Comparison of ENCODE assay signal across 9 cellular contexts in the genomic region with DNA sequence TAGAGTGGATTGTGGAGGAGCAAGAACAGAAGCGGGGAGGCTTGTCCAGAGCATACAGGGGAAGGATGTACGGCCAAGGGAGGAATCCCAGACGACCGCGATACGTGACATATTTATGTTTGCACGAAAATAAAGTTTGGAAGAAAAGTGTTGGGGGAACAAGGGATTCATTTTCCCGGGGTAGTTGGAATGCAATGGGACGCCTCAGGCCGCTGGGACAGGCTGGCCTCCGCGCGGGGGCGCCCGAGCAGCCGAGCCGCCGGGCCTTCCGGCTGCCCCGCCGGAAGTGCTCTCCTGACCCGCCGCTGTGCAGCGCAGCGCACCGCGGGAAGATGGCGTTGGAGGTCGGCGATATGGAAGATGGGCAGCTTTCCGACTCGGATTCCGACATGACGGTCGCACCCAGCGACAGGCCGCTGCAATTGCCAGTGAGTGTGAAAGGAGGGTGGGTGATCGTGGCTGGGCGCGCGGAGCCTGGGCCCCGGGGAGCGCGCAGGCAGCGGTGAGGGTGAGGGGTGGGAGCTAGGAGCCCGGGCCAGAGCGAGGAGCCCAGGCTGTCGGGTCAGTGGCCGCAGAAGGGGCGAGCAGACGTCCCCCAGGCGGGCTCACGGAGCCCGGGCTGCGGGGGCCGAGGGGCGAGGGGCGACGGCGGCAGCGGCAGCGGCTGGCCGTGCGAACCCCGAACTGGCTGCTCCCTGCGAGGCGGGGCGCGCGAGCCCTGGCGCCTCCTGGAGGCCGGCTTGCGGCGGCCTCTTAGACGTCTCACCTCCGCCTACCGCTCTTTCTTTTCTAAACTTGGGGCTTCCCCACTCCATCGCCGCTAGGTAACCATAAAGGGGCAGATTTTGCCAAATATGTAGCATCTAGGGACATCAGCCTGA. TPM values are rescaled to one million over a fixed set of nuclear protein-coding genes. Genes with fewer than 3 reads are reported as not detected.
DNase-seq lines count a peak whose midpoint lies in the region; ATAC-seq, FAIRE-seq and TF ChIP-seq lines count a peak whose summit lies in the region.
"Had no signal": no experiment of that assay in that cellular context is flagged by ENCODE, and none has a peak within 500 bp of the region (broad histone marks: within the 10 kb centered on the region; RNA-seq: fewer than 3 reads in every experiment).

A gene with protein sequence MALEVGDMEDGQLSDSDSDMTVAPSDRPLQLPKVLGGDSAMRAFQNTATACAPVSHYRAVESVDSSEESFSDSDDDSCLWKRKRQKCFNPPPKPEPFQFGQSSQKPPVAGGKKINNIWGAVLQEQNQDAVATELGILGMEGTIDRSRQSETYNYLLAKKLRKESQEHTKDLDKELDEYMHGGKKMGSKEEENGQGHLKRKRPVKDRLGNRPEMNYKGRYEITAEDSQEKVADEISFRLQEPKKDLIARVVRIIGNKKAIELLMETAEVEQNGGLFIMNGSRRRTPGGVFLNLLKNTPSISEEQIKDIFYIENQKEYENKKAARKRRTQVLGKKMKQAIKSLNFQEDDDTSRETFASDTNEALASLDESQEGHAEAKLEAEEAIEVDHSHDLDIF (plus strand): TSS at position 317 of the 881 bp plus-strand sequence. CDS start 16 bp downstream, at position 333.

- H3K4me3 ChIP-seq in brain microvascular endothelial cell (ENCODE audit: low read depth, low read length) = peak within 1 kb of the TSS; percentile 96
- H3K4me3 ChIP-seq in iPS-20b (ENCODE audit: low read length) = peak within 1 kb of the TSS; percentile 98
- peak within 1 kb of the TSS; percentile 83 to 97 for H3K4me3 ChIP-seq in small intestine (ENCODE audit: low read depth in 1 of 2, low read length in 2 of 2)

- no peak for FAIRE-seq in small intestine (lab: Jason Lieb, UNC)
- FAIRE-seq: G401.6 had no signal

- H3K9ac ChIP-seq in iPS-20b (ENCODE audit: low read depth, low read length) = peak within 1 kb of the TSS; percentile 96

- in situ Hi-C loops in brain microvascular endothelial cell (cut with HindIII; ENCODE audit: low pct_ligation_motif_present, low sequenced_read_pairs) = no loop called here

- H3K4me1 ChIP-seq in iPS-20b (ENCODE audit: insufficient read depth, low read length) = peaks cover 16% of the 10 kb centered on the region
- H3K4me1 ChIP-seq in small intestine (ENCODE audit: control insufficient read depth in 2 of 2, insufficient read depth in 1 of 2, low read depth in 1 of 2, low read length in 1 of 2) = peaks cover 0 to 7% of the 10 kb centered on the region in 2 donors

- DNase-seq in NCI-H2081 (lab: John Stamatoyannopoulos, UW) (peak; percentile 67 to 68), NCI-H2081 treated with DMSO at 0.1 percent for 48 hours (lab: John Stamatoyannopoulos, UW) (no peak), NCI-H1694 treated with DMSO at 0.1 percent for 48 hours (lab: John Stamatoyannopoulos, UW) (peak; percentile 38), UCSD-AML1 (lab: John Stamatoyannopoulos, UW; ENCODE audit: unreplicated experiment) (peak; percentile 85), brain microvascular endothelial cell (peak; percentile 68), small intestine (peak; percentile 81)

- peaks cover 15% of the 10 kb centered on the region for H3K36me3 ChIP-seq in brain microvascular endothelial cell (replicated peaks)
- peaks cover 31% of the 10 kb centered on the region for H3K36me3 ChIP-seq in iPS-20b (ENCODE audit: insufficient read depth, low read depth, low read length)
- peaks cover 5 to 6% of the 10 kb centered on the region in 2 donors for H3K36me3 ChIP-seq in small intestine (ENCODE audit: control insufficient read depth in 2 of 2, insufficient read depth in 2 of 2, low read length in 2 of 2)

- TF ChIP-seq CTCF in brain microvascular endothelial cell (IDR thresholded peaks at IDR 0.05; ENCODE audit: low read depth, low read length, missing control alignments) = peak; percentile 73

- peak; percentile 94 for ATAC-seq in HG02852 (IDR thresholded peaks at IDR 0.05; ENCODE audit: unreplicated experiment)

- H3K27me3 ChIP-seq in brain microvascular endothelial cell (replicated peaks) = no peaks in the 10 kb centered on the region
- H3K27me3 ChIP-seq in iPS-20b (ENCODE audit: insufficient read depth, low read length) = no peaks in the 10 kb centered on the region
- no peaks in the 10 kb centered on the region for H3K27me3 ChIP-seq in small intestine (ENCODE audit: control insufficient read depth in 2 of 2, insufficient read depth in 2 of 2, low read length in 2 of 2)

- 1 to 2% (median 2%) methylated on average over 71 to 79 of the region's 79 CpGs for WGBS in small intestine, 3 donors

- H3K9me3 ChIP-seq in iPS-20b (ENCODE audit: insufficient read depth, low read depth, low read length) (no peaks in the 10 kb centered on the region), small intestine (ENCODE audit: control insufficient read depth, low read depth) (no peaks in the 10 kb centered on the region)

- H3K27ac ChIP-seq in brain microvascular endothelial cell (peak within 1 kb of the TSS; percentile 86), iPS-20b (ENCODE audit: low read length) (peak within 1 kb of the TSS; percentile 91), small intestine (ENCODE audit: low read depth in 1 of 2, low read length in 1 of 2) (peak within 1 kb of the TSS; percentile 60 to 82)

RNA-seq across cellular contexts. Expression of the gene that starts here (rescaled TPM):
- polyA plus RNA-seq in small intestine = 10 to 100 TPM; 17.4 to 18.4 (median 17.5) TPM
